Comparison of ENCODE assay signal across 8 cellular contexts in the genomic region with DNA sequence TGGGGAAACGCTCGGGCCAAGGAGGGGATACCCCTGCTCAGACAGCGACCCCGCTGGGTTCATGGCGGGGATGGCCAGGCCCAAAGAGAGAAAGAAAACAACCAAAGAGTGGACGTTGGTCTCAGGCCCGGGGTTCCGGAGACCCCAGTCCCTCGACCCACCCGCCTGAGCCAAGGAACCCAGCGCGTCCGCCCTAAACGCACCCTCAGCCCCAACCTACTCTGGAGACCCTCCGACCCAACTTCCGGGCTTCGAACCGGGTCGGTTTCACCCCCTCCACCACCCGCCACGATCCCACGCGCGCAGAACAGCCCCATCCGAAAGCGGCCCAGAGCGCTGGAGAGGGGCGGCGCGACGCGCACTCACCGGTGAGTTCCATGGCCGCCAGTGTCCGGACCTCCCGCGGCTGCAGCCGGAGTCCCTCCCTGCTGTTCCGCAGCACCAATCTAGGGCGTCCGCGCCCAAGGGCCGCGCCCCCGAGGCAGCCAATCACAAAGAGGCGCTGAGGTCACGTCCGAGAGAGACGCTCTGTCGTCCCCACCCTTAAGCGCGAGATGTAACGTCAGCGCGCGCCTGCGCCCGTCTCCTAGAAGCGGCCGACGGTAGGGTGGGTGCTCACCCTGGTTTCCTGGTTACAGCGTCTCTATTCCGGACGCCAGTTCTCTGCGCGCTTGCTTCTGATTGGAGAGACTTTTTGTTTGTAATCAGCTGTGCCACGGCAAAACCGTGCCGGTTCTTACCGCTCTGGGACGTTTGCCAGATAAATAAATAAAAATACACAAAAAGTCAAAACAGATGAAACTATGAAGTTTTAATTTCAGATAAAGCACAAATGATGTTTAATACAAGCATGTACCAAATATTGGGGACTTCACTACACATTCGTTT. TPM values are rescaled to one million over a fixed set of nuclear protein-coding genes. Genes with fewer than 3 reads are reported as not detected.
DNase-seq lines count a peak whose midpoint lies in the region; ATAC-seq, FAIRE-seq and TF ChIP-seq lines count a peak whose summit lies in the region.

A gene with protein sequence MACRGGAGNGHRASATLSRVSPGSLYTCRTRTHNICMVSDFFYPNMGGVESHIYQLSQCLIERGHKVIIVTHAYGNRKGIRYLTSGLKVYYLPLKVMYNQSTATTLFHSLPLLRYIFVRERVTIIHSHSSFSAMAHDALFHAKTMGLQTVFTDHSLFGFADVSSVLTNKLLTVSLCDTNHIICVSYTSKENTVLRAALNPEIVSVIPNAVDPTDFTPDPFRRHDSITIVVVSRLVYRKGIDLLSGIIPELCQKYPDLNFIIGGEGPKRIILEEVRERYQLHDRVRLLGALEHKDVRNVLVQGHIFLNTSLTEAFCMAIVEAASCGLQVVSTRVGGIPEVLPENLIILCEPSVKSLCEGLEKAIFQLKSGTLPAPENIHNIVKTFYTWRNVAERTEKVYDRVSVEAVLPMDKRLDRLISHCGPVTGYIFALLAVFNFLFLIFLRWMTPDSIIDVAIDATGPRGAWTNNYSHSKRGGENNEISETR (minus strand): TSS at position 389 of the 888 bp plus-strand sequence. CDS start 3,593 bp downstream, outside the sequence.

- ATAC-seq in HG02852 (IDR thresholded peaks at IDR 0.05; ENCODE audit: unreplicated experiment): peak; percentile 98
- ATAC-seq in left cardiac atrium: peak; percentile 99

- peak; percentile 67; the same call in 1 of the 2 replicates for TF ChIP-seq POLR2A in GM12892 (IDR thresholded peaks at IDR 0.05; ENCODE audit: low read depth, low read length)

- DNase-seq in GM12892 (ENCODE audit: insufficient read length) (peak; percentile 72), NCI-H146 (lab: John Stamatoyannopoulos, UW) (peak; percentile 96), T-helper 1 cell (peak; percentile 83 to 96 (median 86)), amniotic epithelial cell (ENCODE audit: low read depth) (peak; percentile 95), left cardiac atrium (peak; percentile 95), posterior vena cava (ENCODE audit: low spot score) (peak; percentile 99), ureter (ENCODE audit: low spot score) (peak; percentile 95)

- intact Hi-C loops in left cardiac atrium (cut with DNase I): loop anchor here in 1 of 2 donors (5.0 kb wide), 1 partner anchor 38 kb away; no protein-coding TSS in a partner anchor
- intact Hi-C loops in posterior vena cava (cut with DNase I): no loop called here

- FAIRE-seq in GM12892 (lab: Jason Lieb, UNC): peak; percentile 95

RNA-seq across cellular contexts. Expression of the gene that starts here (rescaled TPM):
- polyA plus RNA-seq in GM12892 (2012; ENCODE audit: missing spikeins): 16.3 TPM
- total RNA-seq in left cardiac atrium (1 to 10 TPM; 2.9 to 6.3 TPM), posterior vena cava (10 to 100 TPM; 11.4 to 11.9 TPM), ureter (25.5 TPM)

Comparison
In these comparisons a context has a peak if more than half of its experiments do, and no peak if none do; other contexts are left out.
1. Peak in every context shown above with its lines: DNase-seq and ATAC-seq.